Comparison of ENCODE assay signal across 34 cellular contexts in genomic region chr10:92062273-92062672, GRCh38.
"Had no signal": no experiment of that assay in that cellular context is flagged by ENCODE, and none has a peak within 500 bp of the region (broad histone marks: within the 10 kb centered on the region; RNA-seq: fewer than 3 reads in every experiment).

No MANE protein-coding gene starts in this region.

- DNase-seq: activated B cell treated with CpG ODN at 0.5 μM for 24 hours; activated CD4-positive, alpha-beta memory T cell treated with anti-CD3 and anti-CD28 coated beads for 36 hours; activated CD4-positive, alpha-beta T cell treated with anti-CD3 and anti-CD28 coated beads for 4 hours; activated CD4-positive, alpha-beta T cell treated with anti-CD3 and anti-CD28 coated beads, Interleukin-2, amount 50 U/mL, for 1 hour; activated CD4-positive, CD25-positive, alpha-beta regulatory T cell treated with anti-CD3 and anti-CD28 coated beads, Interleukin-2, amount 50 U/mL, for 72 hours; activated CD8-positive, alpha-beta memory T cell treated with anti-CD3 and anti-CD28 coated beads, Interleukin-2, amount 50 U/mL, for 4 hours; activated gamma-delta T cell treated with Interleukin-2 at 50 U/mL for 16 hours; activated naive CD4-positive, alpha-beta T cell treated with anti-CD3 and anti-CD28 coated beads for 36 hours; activated T-cell treated with anti-CD3 and anti-CD28 coated beads for 4 hours; activated T-cell treated with anti-CD3 and anti-CD28 coated beads, Interleukin-2, amount 50 U/mL, for 4 hours; adrenal gland; body of pancreas; central memory CD4-positive, alpha-beta T cell; MM.1S; MV-4-11; NCI-H1092; NCI-H1417; NCI-H146; NCI-H187; NCI-H2081 treated with DMSO at 0.1 percent for 48 hours; NCI-H2171; NCI-H510A treated with DMSO at 0.1 percent for 48 hours; NCI-H526 treated with DMSO at 0.1 percent for 48 hours; NCI-H774; Peyer's patch; RPMI8226; SW 1271; T-helper 1 cell; T-helper 2 cell; T-helper 9 cell had no signal

- H3K4me3 ChIP-seq: adrenal gland, body of pancreas, breast epithelium, Peyer's patch had no signal

- H3K36me3 ChIP-seq: adrenal gland, breast epithelium, Peyer's patch had no signal

- H3K27ac ChIP-seq: adrenal gland, body of pancreas, breast epithelium, KMS-11, Peyer's patch, VCaP had no signal

- H3K27me3 ChIP-seq: adrenal gland, body of pancreas, breast epithelium, Peyer's patch had no signal

- H3K4me1 ChIP-seq: adrenal gland, body of pancreas, breast epithelium, Peyer's patch had no signal

- H3K9me3 ChIP-seq: adrenal gland, body of pancreas, breast epithelium, Peyer's patch had no signal

- ATAC-seq: activated naive CD4-positive, alpha-beta T cell treated with anti-CD3 and anti-CD28 coated beads, Interleukin-2, amount 50 U/mL, for 72 hours; activated T-cell treated with anti-CD3 and anti-CD28 coated beads, Interleukin-2, amount 50 U/mL, for 4 hours; body of pancreas had no signal
